1 cellular context compared by ENCODE assay signal in the genomic region with DNA sequence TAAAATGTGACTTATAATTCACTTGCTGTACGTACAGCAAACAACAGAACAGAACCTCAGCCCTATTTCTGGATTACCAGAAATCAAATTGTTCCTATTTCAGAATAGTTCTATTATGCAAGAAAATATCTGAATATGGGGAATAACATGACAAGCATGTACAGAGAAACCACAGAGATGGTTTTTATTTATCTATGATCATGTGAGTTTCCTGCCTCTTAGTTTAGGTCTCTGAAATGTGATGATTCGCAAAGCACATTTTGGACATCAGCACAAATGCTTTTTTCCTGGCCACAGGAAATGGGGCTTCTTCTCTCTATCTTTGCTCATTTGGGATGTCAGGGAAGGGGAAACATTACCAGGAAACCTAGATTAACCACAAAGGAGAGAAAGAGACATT.
TF ChIP-seq lines count a peak whose summit lies in the region.

No MANE protein-coding gene starts in this region.

TF ChIP-seq in GM23338, 12 proteins besides CTCF, POLR2A, EP300 and RAD21 (continued from another document):
- no peak for TF ChIP-seq ZNF462 (CRISPR knock-in tag; IDR thresholded peaks at IDR 0.05)
- TF ChIP-seq REST (IDR thresholded peaks at IDR 0.05; ENCODE audit: unreplicated experiment), result no peak
- TF ChIP-seq CREB1 (CRISPR knock-in tag; IDR thresholded peaks at IDR 0.05; ENCODE audit: low read depth), result no peak
- no peak for TF ChIP-seq POLR2AphosphoS5 (IDR thresholded peaks at IDR 0.05; ENCODE audit: low read depth)
- no peak for TF ChIP-seq JUNB (IDR thresholded peaks at IDR 0.05; ENCODE audit: unreplicated experiment)
- TF ChIP-seq EZH2phosphoT487 (IDR thresholded peaks at IDR 0.05; ENCODE audit: unreplicated experiment), result no peak
- no peak for TF ChIP-seq ZNF331 (CRISPR knock-in tag; IDR thresholded peaks at IDR 0.05; ENCODE audit: low read depth)
- no peak for TF ChIP-seq NANOG (IDR thresholded peaks at IDR 0.05; ENCODE audit: borderline replicate concordance)
